ENCODE assay signal across 25 cellular contexts in genomic region chr10:32160866-32161265, GRCh38.
"Had no signal": no experiment of that assay in that cellular context is flagged by ENCODE, and none has a peak within 500 bp of the region (broad histone marks: within the 10 kb centered on the region; RNA-seq: fewer than 3 reads in every experiment).

No MANE protein-coding gene starts in this region.

- H3K27ac ChIP-seq: coronary artery, esophagus muscularis mucosa, foreskin keratinocyte, gastroesophageal sphincter, heart left ventricle, hepatocyte, neutrophil, parathyroid adenoma, right lobe of liver, thoracic aorta, tibial nerve, upper lobe of left lung, uterus had no signal

- H3K9me3 ChIP-seq: esophagus muscularis mucosa, gastroesophageal sphincter, mucosa of descending colon, neutrophil, right lobe of liver, thoracic aorta, upper lobe of left lung, uterus had no signal

- H2AFZ ChIP-seq: hepatocyte, parathyroid adenoma had no signal

- DNase-seq: dermis blood vessel endothelial cell; effector memory CD4-positive, alpha-beta T cell; foreskin keratinocyte; kidney; mesenchymal stem cell; mucosa of descending colon; naive thymus-derived CD8-positive, alpha-beta T cell; right lobe of liver; stimulated activated CD4-positive, alpha-beta T cell treated with anti-CD3 and anti-CD28 coated beads, Interleukin-2, amount 100 ng/mL, for 24 hours; stimulated activated CD4-positive, alpha-beta T cell treated with anti-CD3 and anti-CD28 coated beads, Interleukin-4, amount 100 ng/mL, for 24 hours; stimulated activated naive CD4-positive, alpha-beta T cell treated with Interleukin-2 at 50 U/mL for 16 hours; upper lobe of left lung; uterus had no signal

- H3K36me3 ChIP-seq: esophagus muscularis mucosa, gastroesophageal sphincter, heart left ventricle, neutrophil, right lobe of liver, thoracic aorta, tibial nerve, upper lobe of left lung, uterus had no signal

- H3K4me3 ChIP-seq: coronary artery, esophagus muscularis mucosa, gastroesophageal sphincter, heart left ventricle, hepatocyte, mucosa of descending colon, right lobe of liver, smooth muscle cell, thoracic aorta, tibial nerve, upper lobe of left lung, uterus had no signal

- H3K27me3 ChIP-seq: esophagus muscularis mucosa, foreskin keratinocyte, gastroesophageal sphincter, heart left ventricle, hepatocyte, neutrophil, right lobe of liver, tibial nerve, upper lobe of left lung, uterus had no signal

- H3K79me2 ChIP-seq: hepatocyte, parathyroid adenoma had no signal

- H3K9ac ChIP-seq: parathyroid adenoma had no signal

- H3K4me1 ChIP-seq: esophagus muscularis mucosa, gastroesophageal sphincter, parathyroid adenoma, right lobe of liver, tibial nerve, upper lobe of left lung, uterus had no signal

- ATAC-seq: foreskin keratinocyte; gastroesophageal sphincter; left lobe of liver; mucosa of descending colon; naive thymus-derived CD8-positive, alpha-beta T cell; right lobe of liver; stimulated activated effector memory CD8-positive, alpha-beta T cell treated with anti-CD3 and anti-CD28 coated beads, Interleukin-12 subunit alpha, Interleukin-12 subunit beta, amount 100 ng/mL, for 72 hours had no signal

- H3K4me2 ChIP-seq: hepatocyte, smooth muscle cell had no signal
